Comparison of ENCODE assay signal across 8 cellular contexts in genomic region chr15:89750560-89751542, GRCh38.
DNase-seq lines count a peak whose midpoint lies in the region; ATAC-seq lines count a peak whose summit lies in the region.

Gene MESP1 (minus strand): TSS chr15:89751249. CDS start chr15:89751231, 18 bp downstream.

- DNase-seq in AML-193 (lab: John Stamatoyannopoulos, UW) (peak; percentile 88 to 91), NCI-H345 treated with DMSO at 0.1 percent for 48 hours (lab: John Stamatoyannopoulos, UW; ENCODE audit: unreplicated experiment) (peak; percentile 72), cerebellar nuclear complex (lab: John Stamatoyannopoulos, UW) (peak; percentile 35 to 39), kidney glomerular epithelial cell (lab: John Stamatoyannopoulos, UW) (peak; percentile 81)
- peak; percentile 79 to 81 for DNase-seq in stimulated activated CD4-positive, alpha-beta T cell treated with anti-CD3 and anti-CD28 coated beads, Interleukin-15, amount 100 ng/mL, for 48 hours (ENCODE audit: low read depth in 2 of 2)

- peak; percentile 94 for ATAC-seq in GM19043 (IDR thresholded peaks at IDR 0.05; ENCODE audit: low read depth, unreplicated experiment)
- peak; percentile 98 for ATAC-seq in HG03354 (IDR thresholded peaks at IDR 0.05; ENCODE audit: poor library complexity, severe bottlenecking, unreplicated experiment)
- peak; percentile 89 to 90 for ATAC-seq in activated CD4-positive, CD25-positive, alpha-beta regulatory T cell treated with anti-CD3 and anti-CD28 coated beads, Interleukin-2, amount 50 U/mL, for 24 hours

Comparison
In these comparisons a context has a peak if more than half of its experiments do, and no peak if none do; other contexts are left out.
1. Peak in every context shown above with its lines: DNase-seq and ATAC-seq.
2. DNase-seq: peak in every context shown above with its lines; median percentile 90 in AML-193; 81 in kidney glomerular epithelial cell; 80 in stimulated activated CD4-positive, alpha-beta T cell treated with anti-CD3 and anti-CD28 coated beads, Interleukin-15, amount 100 ng/mL, for 48 hours; 72 in NCI-H345 treated with DMSO at 0.1 percent for 48 hours; 37 in cerebellar nuclear complex.